Comparison of ENCODE assay signal across 16 cellular contexts in the genomic region with DNA sequence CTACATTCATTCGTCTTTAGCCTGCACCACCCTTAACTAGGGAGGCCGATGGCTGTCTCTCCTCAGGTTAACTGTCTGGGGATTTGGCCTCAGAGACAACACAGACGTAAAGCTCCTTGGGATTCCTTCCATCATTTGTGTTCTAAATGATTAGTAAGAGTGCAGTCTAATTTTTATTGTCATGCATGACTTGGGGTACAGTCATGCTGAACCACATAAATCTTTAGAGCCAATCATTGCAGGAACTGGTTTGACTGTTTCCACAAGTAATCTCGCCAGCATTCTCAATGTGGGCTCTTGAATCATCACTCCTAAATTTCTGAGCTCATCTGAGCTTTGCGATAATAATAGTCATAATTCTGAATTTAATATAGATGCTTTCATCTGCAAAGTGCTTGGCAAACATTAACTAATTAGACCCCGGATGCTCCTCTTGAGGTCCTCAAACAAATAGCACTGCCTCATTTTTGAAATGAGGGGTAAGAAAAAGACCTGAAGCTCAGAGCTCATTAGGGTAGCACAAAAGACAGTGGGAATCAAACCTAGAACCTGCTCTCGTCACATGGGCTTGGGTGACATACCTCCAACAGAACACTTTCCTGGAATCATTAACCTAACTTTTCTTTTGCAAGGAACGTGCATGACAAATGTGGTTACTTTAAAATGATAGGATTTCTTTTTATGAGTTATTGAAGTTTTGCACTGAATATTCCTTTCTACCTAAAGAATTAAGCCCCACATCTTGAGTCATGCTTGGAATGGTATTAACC.
DNase-seq lines count a peak whose midpoint lies in the region; ATAC-seq, FAIRE-seq and TF ChIP-seq lines count a peak whose summit lies in the region.
"Had no signal": no experiment of that assay in that cellular context is flagged by ENCODE, and none has a peak within 500 bp of the region (broad histone marks: within the 10 kb centered on the region; RNA-seq: fewer than 3 reads in every experiment).

No MANE protein-coding gene starts in this region.

- ATAC-seq in GM21723 (IDR thresholded peaks at IDR 0.05; ENCODE audit: unreplicated experiment): no peak
- ATAC-seq: activated CD8-positive, alpha-beta T cell treated with anti-CD3 and anti-CD28 coated beads for 36 hours; Panc1 had no signal

- 94% methylated on average over 5 of the region's 8 CpGs for WGBS in mesenchymal stem cell
- WGBS in lower leg skin, 2 donors: 81 to 84% methylated on average over 8 of the region's 8 CpGs

- no peak overlapping the region for H2AK5ac ChIP-seq in mesenchymal stem cell (ENCODE audit: low read length, severe bottlenecking)

- no peak for TF ChIP-seq CTCF in astrocyte (IDR thresholded peaks at IDR 0.05; ENCODE audit: insufficient read depth, low read depth, low read length)
- no peak for TF ChIP-seq CTCF in lower leg skin (IDR thresholded peaks at IDR 0.05)
- no peak for TF ChIP-seq CTCF in uterus (IDR thresholded peaks at IDR 0.05)

- H3K27ac ChIP-seq in astrocyte (ENCODE audit: low read depth, low read length) (peak overlapping the region; percentile 42), mesenchymal stem cell (ENCODE audit: low read length, poor library complexity, severe bottlenecking) (peak overlapping the region; percentile 35), uterus (no peak overlapping the region)
- H3K27ac ChIP-seq: BLaER1 had no signal

- H3K4ac ChIP-seq in mesenchymal stem cell (ENCODE audit: low read depth in 1 of 2, low read length in 2 of 2): no peak overlapping the region

- no peak for TF ChIP-seq POLR2A in lower leg skin (IDR thresholded peaks at IDR 0.05)
- no peak for TF ChIP-seq POLR2A in uterus (IDR thresholded peaks at IDR 0.05)

- H3K4me1 Mint-ChIP-seq in astrocyte (ENCODE audit: low read depth, unreplicated experiment): no peaks in the 10 kb centered on the region

- H3K27me3 ChIP-seq in astrocyte (ENCODE audit: insufficient read depth, low read length) (no peaks in the 10 kb centered on the region), mesenchymal stem cell (ENCODE audit: control insufficient read depth in 1 of 2, insufficient read depth in 1 of 2, low read length in 2 of 2) (no peaks in the 10 kb centered on the region), uterus (no peaks in the 10 kb centered on the region)
- H3K27me3 ChIP-seq: BLaER1 had no signal

- no peak overlapping the region for H2BK5ac ChIP-seq in mesenchymal stem cell (ENCODE audit: low read depth, low read length, poor library complexity, severe bottlenecking)

- H3K4me2 ChIP-seq in astrocyte (ENCODE audit: low read length) (peak overlapping the region; percentile 32), mesenchymal stem cell (ENCODE audit: low read length, poor library complexity, severe bottlenecking) (no peak overlapping the region)
- H3K4me2 ChIP-seq: BLaER1 had no signal

- H2BK15ac ChIP-seq in mesenchymal stem cell (ENCODE audit: low read depth, poor library complexity, severe bottlenecking): no peak overlapping the region

- no peak overlapping the region for H2AFZ ChIP-seq in astrocyte (ENCODE audit: low read depth, low read length)
- no peak overlapping the region for H2AFZ ChIP-seq in mesenchymal stem cell (ENCODE audit: low read depth, low read length)

- H2BK12ac ChIP-seq in mesenchymal stem cell (ENCODE audit: low read length in 2 of 2): no peak overlapping the region

- H3K14ac ChIP-seq in mesenchymal stem cell (ENCODE audit: low read length in 2 of 2): no peak overlapping the region

- no peaks in the 10 kb centered on the region for H4K20me1 ChIP-seq in astrocyte (ENCODE audit: insufficient read depth, low read length)
- H4K20me1 ChIP-seq: BLaER1 had no signal

- H3K9ac ChIP-seq in astrocyte (ENCODE audit: low read length) (no peak overlapping the region), mesenchymal stem cell (ENCODE audit: low read length) (no peak overlapping the region)
- H3K9ac ChIP-seq: BLaER1 had no signal

- no peak overlapping the region for H4K91ac ChIP-seq in mesenchymal stem cell (ENCODE audit: low read length)

- H3K4me3 ChIP-seq in astrocyte (ENCODE audit: insufficient read depth, low read depth, low read length): no peak overlapping the region
- H3K4me3 ChIP-seq in mesenchymal stem cell (ENCODE audit: insufficient read depth in 1 of 2, low read depth in 1 of 2, low read length in 2 of 2): no peak overlapping the region
- no peak overlapping the region for H3K4me3 ChIP-seq in lower leg skin (ENCODE audit: low read depth, poor library complexity, severe bottlenecking)
- no peak overlapping the region for H3K4me3 ChIP-seq in uterus
- H3K4me3 ChIP-seq: BLaER1 had no signal

- no peaks in the 10 kb centered on the region for H3K27me3 Mint-ChIP-seq in astrocyte (ENCODE audit: low read depth, unreplicated experiment)
- H3K27me3 Mint-ChIP-seq: activated CD8-positive, alpha-beta T cell treated with anti-CD3 and anti-CD28 coated beads for 36 hours had no signal

- peaks cover 4% of the 10 kb centered on the region for H3K9me3 Mint-ChIP-seq in astrocyte (ENCODE audit: unreplicated experiment)
- H3K9me3 Mint-ChIP-seq: activated CD8-positive, alpha-beta T cell treated with anti-CD3 and anti-CD28 coated beads for 36 hours had no signal

- intact Hi-C loops in lower leg skin (cut with DNase I; ENCODE audit: low total_unique reads): no loop called here
- intact Hi-C loops in uterus (cut with DNase I; ENCODE audit: low total_unique reads): no loop called here

- no peaks in the 10 kb centered on the region for H3K36me3 Mint-ChIP-seq in astrocyte (ENCODE audit: low read depth, unreplicated experiment)

- no peaks in the 10 kb centered on the region for H3K9me3 ChIP-seq in astrocyte (ENCODE audit: insufficient read depth, low read depth, low read length)
- H3K9me3 ChIP-seq in mesenchymal stem cell (ENCODE audit: control insufficient read depth, low read length): peaks cover 10% of the 10 kb centered on the region
- no peaks in the 10 kb centered on the region for H3K9me3 ChIP-seq in uterus

- H2BK120ac ChIP-seq in mesenchymal stem cell (ENCODE audit: low read depth, low read length): no peak overlapping the region

- H3K79me1 ChIP-seq in mesenchymal stem cell (replicated peaks; ENCODE audit: low read length, poor library complexity, severe bottlenecking): no peaks in the 10 kb centered on the region

- H3K23ac ChIP-seq in mesenchymal stem cell (ENCODE audit: low read length in 2 of 2): no peak overlapping the region

- H3K4me3 Mint-ChIP-seq in astrocyte (ENCODE audit: unreplicated experiment): no peak overlapping the region
- H3K4me3 Mint-ChIP-seq: activated CD8-positive, alpha-beta T cell treated with anti-CD3 and anti-CD28 coated beads for 36 hours had no signal

- peak; percentile 70 for DNase-seq in DMS79 (lab: John Stamatoyannopoulos, UW)
- peak; percentile 86 for DNase-seq in NCI-H1436 (lab: John Stamatoyannopoulos, UW)
- DNase-seq in astrocyte (ENCODE audit: low read depth): peak; percentile 89
- no peak for DNase-seq in mesenchymal stem cell
- no peak for DNase-seq in effector CD4-positive, alpha-beta T cell
- DNase-seq in lower leg skin (ENCODE audit: low spot score in 2 of 2): no peak
- no peak for DNase-seq in uterus
- DNase-seq: activated CD8-positive, alpha-beta T cell treated with anti-CD3 and anti-CD28 coated beads for 36 hours; activated gamma-delta T cell treated with Interleukin-2 at 50 U/mL for 16 hours; erythroblast; posterior cingulate gyrus had no signal

- peaks cover 7% of the 10 kb centered on the region for H3K4me1 ChIP-seq in astrocyte (ENCODE audit: insufficient read depth, low read length)
- H3K4me1 ChIP-seq in mesenchymal stem cell (ENCODE audit: control insufficient read depth, insufficient read depth, low read depth, low read length): peaks cover 3% of the 10 kb centered on the region
- H3K4me1 ChIP-seq in uterus: no peaks in the 10 kb centered on the region

- FAIRE-seq in astrocyte (lab: Jason Lieb, UNC): peak; percentile 76
- FAIRE-seq: GM19239, urothelium cell line had no signal

- H3K79me2 ChIP-seq in astrocyte (ENCODE audit: insufficient read depth, low read length): no peaks in the 10 kb centered on the region

- H3K36me3 ChIP-seq in astrocyte (ENCODE audit: insufficient read depth, low read length) (no peaks in the 10 kb centered on the region), mesenchymal stem cell (ENCODE audit: control insufficient read depth in 1 of 2, insufficient read depth in 2 of 2, low read depth in 1 of 2, low read length in 2 of 2) (no peaks in the 10 kb centered on the region), uterus (no peaks in the 10 kb centered on the region)
- H3K36me3 ChIP-seq: BLaER1 had no signal

- H3K27ac Mint-ChIP-seq in astrocyte (ENCODE audit: unreplicated experiment): no peak overlapping the region
- H3K27ac Mint-ChIP-seq: activated CD8-positive, alpha-beta T cell treated with anti-CD3 and anti-CD28 coated beads for 36 hours had no signal

- H3K18ac ChIP-seq in mesenchymal stem cell (ENCODE audit: low read depth in 1 of 2, low read length in 2 of 2): no peak overlapping the region

- no peak overlapping the region for H4K8ac ChIP-seq in mesenchymal stem cell (ENCODE audit: low read length)

Comparison
In these comparisons a context has a peak if more than half of its experiments do, and no peak if none do; other contexts are left out.
1. DNase-seq: peak in DMS79 (single experiment), NCI-H1436 (single experiment) and astrocyte (single experiment); none in mesenchymal stem cell (single experiment), effector CD4-positive, alpha-beta T cell (single experiment), lower leg skin (0 of 2) and uterus (0 of 2).
2. H3K27ac ChIP-seq: peak in astrocyte (single experiment) and mesenchymal stem cell (single experiment); none in uterus (0 of 2).